12 cellular contexts compared by ENCODE assay signal in genomic region chr10:58963723-58964124, GRCh38.
DNase-seq lines count a peak whose midpoint lies in the region; ATAC-seq lines count a peak whose summit lies in the region.
"Had no signal": no experiment of that assay in that cellular context is flagged by ENCODE, and none has a peak within 500 bp of the region (broad histone marks: within the 10 kb centered on the region; RNA-seq: fewer than 3 reads in every experiment).

No MANE protein-coding gene starts in this region.

- H3K9me3 ChIP-seq in HUES64 (ENCODE audit: insufficient read depth, low read depth, low read length), result no peaks in the 10 kb centered on the region

- H3K4me1 ChIP-seq in HUES64 (ENCODE audit: insufficient read depth, low read length), result peaks cover 44% of the 10 kb centered on the region

- H3K9ac ChIP-seq in HUES64 (ENCODE audit: low read depth, low read length), result no peak overlapping the region

- ATAC-seq in HG02610 (IDR thresholded peaks at IDR 0.05; ENCODE audit: unreplicated experiment) (no peak), GM21529 (IDR thresholded peaks at IDR 0.05; ENCODE audit: unreplicated experiment) (no peak)

- DNase-seq in cerebellum (ENCODE audit: low spot score) (peak; percentile 27), kidney tubule cell (ENCODE audit: low spot score) (peak; percentile 29), T-helper 9 cell (no peak)
- DNase-seq: activated CD4-positive, alpha-beta T cell treated with anti-CD3 and anti-CD28 coated beads for 1 hour; CD4-positive, CD25-positive, alpha-beta regulatory T cell; GDM1; NCI-H1092 treated with DMSO at 0.1 percent for 48 hours; SW 1271 had no signal

- peaks cover 67% of the 10 kb centered on the region for H3K27me3 ChIP-seq in HUES64 (ENCODE audit: insufficient read depth, low read length)

- WGBS in HUES64, result 5% methylated on average over 3 of the region's 3 CpGs

- H3K27ac ChIP-seq in HUES64 (ENCODE audit: low read depth, low read length) (peak overlapping the region; percentile 61; the same call in 1 of the 2 replicates), temporal lobe (ENCODE audit: low read depth, low read length) (peak overlapping the region; percentile 98)

- H3K4me3 ChIP-seq in HUES64 (ENCODE audit: low read length), result peak overlapping the region; percentile 12; the same call in 1 of the 2 replicates

- no peaks in the 10 kb centered on the region for H3K36me3 ChIP-seq in HUES64 (ENCODE audit: insufficient read depth, low read length)
